Comparison of ENCODE assay signal across 8 cellular contexts in the genomic region with DNA sequence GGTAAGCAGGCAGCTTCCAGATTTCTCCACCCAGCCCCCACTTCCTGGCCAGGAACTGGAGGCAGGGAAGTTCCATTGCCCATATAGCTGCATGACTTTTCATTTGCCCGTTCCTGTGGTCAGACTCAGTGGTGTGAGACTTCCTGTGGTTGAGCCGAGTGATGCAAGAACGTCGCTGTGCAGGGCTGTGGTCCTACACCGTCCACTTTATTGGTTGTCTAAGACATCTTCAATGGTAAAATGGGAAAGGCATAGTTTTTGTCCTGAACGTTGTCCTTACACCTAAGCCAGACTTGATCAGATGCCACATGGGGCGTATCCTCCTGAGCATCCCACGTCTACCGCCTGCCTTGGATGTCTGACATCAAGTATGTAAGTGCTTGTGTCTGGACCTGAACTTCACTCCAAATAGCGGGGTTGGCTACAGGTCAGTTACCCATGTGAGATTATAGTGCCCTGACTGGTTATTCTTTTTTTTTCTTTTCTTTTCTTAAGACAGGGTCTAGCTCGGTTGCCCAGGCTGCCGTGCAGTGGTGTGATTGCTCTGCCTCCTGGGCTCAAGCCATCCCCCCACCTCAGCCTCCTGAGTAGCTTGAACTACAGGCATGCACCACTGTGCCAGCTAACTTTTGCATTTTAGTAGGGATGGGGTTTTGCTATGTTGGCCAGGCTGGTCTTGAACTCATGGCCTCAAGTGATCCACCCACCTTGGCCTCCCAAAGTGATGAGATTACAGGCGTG. TPM values are rescaled to one million over a fixed set of nuclear protein-coding genes. Genes with fewer than 3 reads are reported as not detected.
A peak's percentile ranks its signal among the peaks of the same experiment; 100 is the strongest.
DNase-seq lines count a peak whose midpoint lies in the region; ATAC-seq and TF ChIP-seq lines count a peak whose summit lies in the region.

No MANE protein-coding gene starts in this region.

- peak overlapping the region; percentile 35 to 88 for H3K4ac ChIP-seq in mesenchymal stem cell (ENCODE audit: low read depth in 1 of 2, low read length in 2 of 2)

- no peak overlapping the region for H3K4me2 ChIP-seq in mesenchymal stem cell (ENCODE audit: low read length, poor library complexity, severe bottlenecking)

- H3K4me3 ChIP-seq in HL-60 (replicated peaks; ENCODE audit: insufficient read depth, low read length) (no peak overlapping the region), mesenchymal stem cell (ENCODE audit: insufficient read depth in 1 of 2, low read depth in 1 of 2, low read length in 2 of 2) (no peak overlapping the region), H7 (ENCODE audit: insufficient read depth, low read depth, low read length) (no peak overlapping the region)

- peaks cover 10 to 16% of the 10 kb centered on the region in 2 donors for H3K36me3 Mint-ChIP-seq in activated T-cell treated with anti-CD3 and anti-CD28 coated beads, Interleukin-2, amount 50 U/mL, for 72 hours (ENCODE audit: insufficient read depth in 2 of 2)

- ATAC-seq in GM19463 (IDR thresholded peaks at IDR 0.05; ENCODE audit: unreplicated experiment): peak; percentile 58
- peak; percentile 11 to 39 for ATAC-seq in activated T-cell treated with anti-CD3 and anti-CD28 coated beads, Interleukin-2, amount 50 U/mL, for 72 hours (replicated peaks in 1 of 2)

- H3K9me3 ChIP-seq in mesenchymal stem cell (ENCODE audit: control insufficient read depth, low read length): no peaks in the 10 kb centered on the region

- peak overlapping the region; percentile 98 for H2BK120ac ChIP-seq in mesenchymal stem cell (ENCODE audit: low read depth, low read length)

- H2AK5ac ChIP-seq in mesenchymal stem cell (ENCODE audit: low read length, severe bottlenecking): no peak overlapping the region

- H3K27me3 Mint-ChIP-seq in activated T-cell treated with anti-CD3 and anti-CD28 coated beads, Interleukin-2, amount 50 U/mL, for 72 hours (ENCODE audit: low read depth): peaks cover 18% of the 10 kb centered on the region

- H3K27me3 ChIP-seq in HL-60 (ENCODE audit: insufficient read depth, poor library complexity, severe bottlenecking): no peaks in the 10 kb centered on the region
- no peaks in the 10 kb centered on the region for H3K27me3 ChIP-seq in mesenchymal stem cell (ENCODE audit: control insufficient read depth in 1 of 2, insufficient read depth in 1 of 2, low read length in 2 of 2)
- H3K27me3 ChIP-seq in H7 (ENCODE audit: control insufficient read depth, insufficient read depth, low read length): no peaks in the 10 kb centered on the region

- 66% methylated on average over 12 of the region's 13 CpGs for WGBS in mesenchymal stem cell

- H4K8ac ChIP-seq in mesenchymal stem cell (ENCODE audit: low read length): peak overlapping the region; percentile 91

- no peak overlapping the region for H2AFZ ChIP-seq in mesenchymal stem cell (ENCODE audit: low read depth, low read length)

- no peak overlapping the region for H3K9ac ChIP-seq in mesenchymal stem cell (ENCODE audit: low read length)

- peaks cover 16% of the 10 kb centered on the region for H3K4me1 ChIP-seq in mesenchymal stem cell (ENCODE audit: control insufficient read depth, insufficient read depth, low read depth, low read length)

- H4K91ac ChIP-seq in mesenchymal stem cell (ENCODE audit: low read length): peak overlapping the region; percentile 69

- H3K18ac ChIP-seq in mesenchymal stem cell (ENCODE audit: low read depth in 1 of 2, low read length in 2 of 2): peak overlapping the region; percentile 89

- H3K4me3 Mint-ChIP-seq in activated T-cell treated with anti-CD3 and anti-CD28 coated beads, Interleukin-2, amount 50 U/mL, for 72 hours: peak overlapping the region; percentile 57 to 75

- H2BK15ac ChIP-seq in mesenchymal stem cell (ENCODE audit: low read depth, poor library complexity, severe bottlenecking): peak overlapping the region; percentile 2

- peaks cover 73% of the 10 kb centered on the region for H3K4me1 Mint-ChIP-seq in activated T-cell treated with anti-CD3 and anti-CD28 coated beads, Interleukin-2, amount 50 U/mL, for 72 hours (ENCODE audit: low read depth)

- peak; percentile 37 for DNase-seq in GM04503 (ENCODE audit: low read depth)
- peak; percentile 95 to 99 for DNase-seq in HL-60 (ENCODE audit: low read depth in 1 of 2, low spot score in 1 of 2)
- DNase-seq in activated T-cell treated with anti-CD3 and anti-CD28 coated beads, Interleukin-2, amount 50 U/mL, for 72 hours: peak; percentile 78 to 79
- peak; percentile 94 for DNase-seq in mesenchymal stem cell
- no peak for DNase-seq in H7
- DNase-seq in posterior vena cava (ENCODE audit: low spot score): no peak
- DNase-seq in occipital lobe (lab: John Stamatoyannopoulos, UW): no peak

- no peak overlapping the region for H3K23ac ChIP-seq in mesenchymal stem cell (ENCODE audit: low read length in 2 of 2)

- peak overlapping the region; percentile 79 to 84 for H2BK12ac ChIP-seq in mesenchymal stem cell (ENCODE audit: low read length in 2 of 2)

- no peaks in the 10 kb centered on the region for H3K79me1 ChIP-seq in mesenchymal stem cell (replicated peaks; ENCODE audit: low read length, poor library complexity, severe bottlenecking)

- H3K27ac ChIP-seq in HL-60 (replicated peaks) (peak overlapping the region; percentile 63), mesenchymal stem cell (ENCODE audit: low read length, poor library complexity, severe bottlenecking) (no peak overlapping the region)

- peaks cover 3 to 11% of the 10 kb centered on the region in 2 donors for H3K9me3 Mint-ChIP-seq in activated T-cell treated with anti-CD3 and anti-CD28 coated beads, Interleukin-2, amount 50 U/mL, for 72 hours

- H3K14ac ChIP-seq in mesenchymal stem cell (ENCODE audit: low read length in 2 of 2): no peak overlapping the region

- no peak overlapping the region for H2BK5ac ChIP-seq in mesenchymal stem cell (ENCODE audit: low read depth, low read length, poor library complexity, severe bottlenecking)

- peak overlapping the region; percentile 89 for H3K27ac Mint-ChIP-seq in activated T-cell treated with anti-CD3 and anti-CD28 coated beads, Interleukin-2, amount 50 U/mL, for 72 hours

- no peak for TF ChIP-seq CTCF in HL-60 (IDR thresholded peaks at IDR 0.05; ENCODE audit: insufficient read depth, low read length)

- H3K36me3 ChIP-seq in mesenchymal stem cell (ENCODE audit: control insufficient read depth in 1 of 2, insufficient read depth in 2 of 2, low read depth in 1 of 2, low read length in 2 of 2) (no peaks in the 10 kb centered on the region), H7 (replicated peaks; ENCODE audit: control insufficient read depth, insufficient read depth, low read length) (no peaks in the 10 kb centered on the region)

- intact Hi-C loops in posterior vena cava (cut with DNase I): no loop called here

RNA-seq across cellular contexts. Expression of a gene that starts 25.9 kb away (rescaled TPM):
- not detected for total RNA-seq in activated T-cell treated with anti-CD3 and anti-CD28 coated beads, Interleukin-2, amount 50 U/mL, for 72 hours
- polyA plus RNA-seq in mesenchymal stem cell (2013, experiment 1 of 2): not detected
- polyA plus RNA-seq in mesenchymal stem cell (2013, experiment 2 of 2): not detected
- not detected in 2 replicates for total RNA-seq in H7 (2014; rRNA removed; shearing (Covaris generic))
- total RNA-seq in posterior vena cava: not detected
- not detected for total RNA-seq in occipital lobe

Comparison
In these comparisons a context has a peak if more than half of its experiments do, and no peak if none do; other contexts are left out.
1. DNase-seq: peak in GM04503 (single experiment), HL-60 (2 of 2), activated T-cell treated with anti-CD3 and anti-CD28 coated beads, Interleukin-2, amount 50 U/mL, for 72 hours (2 of 2) and mesenchymal stem cell (single experiment); none in H7 (single experiment), posterior vena cava (single experiment) and occipital lobe (single experiment).